In the genomic region with DNA sequence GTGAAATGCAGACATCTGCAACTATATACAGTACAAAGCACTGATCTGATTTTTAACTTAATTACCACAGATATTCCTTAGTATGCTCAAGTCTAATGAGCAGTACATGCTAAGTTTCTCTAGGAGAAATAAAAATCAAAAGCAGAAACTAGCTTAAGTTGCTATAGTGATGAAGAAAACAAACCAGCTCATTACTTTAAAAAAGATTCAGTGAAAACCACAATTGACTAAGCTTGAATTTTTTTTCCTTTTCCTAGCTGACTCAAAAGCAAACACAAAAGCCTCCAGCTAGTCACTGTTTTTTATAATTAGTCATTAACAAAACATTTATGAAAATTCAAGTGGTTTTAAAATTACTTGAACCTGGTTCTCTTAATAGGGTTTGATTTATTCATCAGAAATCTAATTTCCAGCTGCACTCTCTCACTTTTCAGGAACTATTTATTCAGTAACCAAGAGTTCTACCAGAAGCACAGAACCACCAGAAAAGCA, we compare ENCODE assay signal across 8 cellular contexts. TPM values are rescaled to one million over a fixed set of nuclear protein-coding genes. Genes with fewer than 3 reads are reported as not detected.
DNase-seq lines count a peak whose midpoint lies in the region; ATAC-seq and TF ChIP-seq lines count a peak whose summit lies in the region.
"Not testable (repeated sequence)": the region's sequence is repeated elsewhere in the genome, so short reads cannot be mapped to it uniquely, and the experiment has no call there.

No MANE protein-coding gene starts in this region.

- H3K4me1 Mint-ChIP-seq in activated B cell treated with CpG ODN at 0.5 μM for 24 hours, result peaks cover 52% of the 10 kb centered on the region
- H3K4me1 Mint-ChIP-seq in naive thymus-derived CD4-positive, alpha-beta T cell, result peaks cover 44 to 71% (median 67%) of the 10 kb centered on the region in 7 donors
- peaks cover 28% of the 10 kb centered on the region for H3K4me1 Mint-ChIP-seq in type B pancreatic cell (ENCODE audit: unreplicated experiment)

- H3K36me3 Mint-ChIP-seq in activated B cell treated with CpG ODN at 0.5 μM for 24 hours (ENCODE audit: low read depth) (peaks cover 33% of the 10 kb centered on the region), type B pancreatic cell (peaks cover 33% of the 10 kb centered on the region)
- peaks cover 0 to 29% (median 19%) of the 10 kb centered on the region in 5 donors for H3K36me3 Mint-ChIP-seq in naive thymus-derived CD4-positive, alpha-beta T cell

- H3K27me3 Mint-ChIP-seq in activated B cell treated with CpG ODN at 0.5 μM for 24 hours; naive thymus-derived CD4-positive, alpha-beta T cell; type B pancreatic cell: not testable (repeated sequence)

- not testable (repeated sequence) for H3K4me3 ChIP-seq in breast epithelium; naive thymus-derived CD4-positive, alpha-beta T cell (ENCODE audit: low read length)

- CTCF ChIA-PET in activated B cell treated with CpG ODN at 0.5 μM for 24 hours (lab: Charles Lee), result not testable (repeated sequence)
- CTCF ChIA-PET in naive thymus-derived CD4-positive, alpha-beta T cell (lab: Charles Lee), result interaction anchor here (1.3 kb wide), 1 partner anchor 8 kb away, joined by 4 read pairs; no protein-coding TSS in a partner anchor

- H3K27me3 ChIP-seq in breast epithelium; naive thymus-derived CD4-positive, alpha-beta T cell (ENCODE audit: control insufficient read depth in 2 of 2, insufficient read depth in 2 of 2, low read length in 2 of 2): not testable (repeated sequence)

- intact Hi-C loops in activated B cell treated with CpG ODN at 0.5 μM for 24 hours (cut with micrococcal nuclease), result loop anchor here (1.0 kb wide), 1 partner anchor 10 kb away; a partner anchor contains a TSS
- intact Hi-C loops in breast epithelium (cut with DNase I; ENCODE audit: low total_unique reads), result not testable (repeated sequence)
- intact Hi-C loops in naive thymus-derived CD4-positive, alpha-beta T cell (cut with micrococcal nuclease), result loop anchor here in 1 of 2 donors (1.0 kb wide), 1 partner anchor 9 kb away; no protein-coding TSS in a partner anchor

- ATAC-seq in GM21825 (IDR thresholded peaks at IDR 0.05; ENCODE audit: unreplicated experiment) (peak; percentile 58), HG03558 (IDR thresholded peaks at IDR 0.05; ENCODE audit: extremely low read depth, unreplicated experiment) (peak; percentile 50), activated B cell treated with CpG ODN at 0.5 μM for 24 hours (ENCODE audit: low read depth) (peak; percentile 31)
- ATAC-seq in naive thymus-derived CD4-positive, alpha-beta T cell, result peak; percentile 81

- TF ChIP-seq CTCF in activated B cell treated with CpG ODN at 0.5 μM for 24 hours (IDR thresholded peaks at IDR 0.05); breast epithelium (IDR thresholded peaks at IDR 0.05); type B pancreatic cell (conservative IDR thresholded peaks at IDR 0.05): not testable (repeated sequence)

- not testable (repeated sequence) for H3K4me1 ChIP-seq in breast epithelium
- peaks cover 5 to 26% of the 10 kb centered on the region in 2 donors for H3K4me1 ChIP-seq in naive thymus-derived CD4-positive, alpha-beta T cell (ENCODE audit: control insufficient read depth in 2 of 2, insufficient read depth in 2 of 2, low read length in 2 of 2)

- H3K36me3 ChIP-seq in breast epithelium; naive thymus-derived CD4-positive, alpha-beta T cell (ENCODE audit: control insufficient read depth in 2 of 3, insufficient read depth in 3 of 3, low read length in 3 of 3): not testable (repeated sequence)

- not testable (repeated sequence) for H3K9me3 Mint-ChIP-seq in activated B cell treated with CpG ODN at 0.5 μM for 24 hours; naive thymus-derived CD4-positive, alpha-beta T cell; type B pancreatic cell

- POLR2A ChIA-PET in activated B cell treated with CpG ODN at 0.5 μM for 24 hours (lab: Charles Lee), result interaction anchor here (0.7 kb wide), 2 partner anchors 35 to 118 kb away, joined by 4 to 12 read pairs; no protein-coding TSS in a partner anchor
- POLR2A ChIA-PET in naive thymus-derived CD4-positive, alpha-beta T cell (lab: Charles Lee), result interaction anchor here (0.7 kb wide), 1 partner anchor 12 kb away, joined by 4 read pairs; no protein-coding TSS in a partner anchor

- not testable (repeated sequence) for H3K9me3 ChIP-seq in breast epithelium; naive thymus-derived CD4-positive, alpha-beta T cell (ENCODE audit: control insufficient read depth in 2 of 3, low read length in 3 of 3)

- H3K4me3 Mint-ChIP-seq in activated B cell treated with CpG ODN at 0.5 μM for 24 hours, type B pancreatic cell: not testable (repeated sequence)
- H3K4me3 Mint-ChIP-seq in naive thymus-derived CD4-positive, alpha-beta T cell, result peak overlapping the region in 6 of 10 donors; percentile 24 to 65 (median 48)

- H3K27ac Mint-ChIP-seq in activated B cell treated with CpG ODN at 0.5 μM for 24 hours (peak overlapping the region; percentile 70), type B pancreatic cell (peak overlapping the region; percentile 63)
- peak overlapping the region; percentile 62 to 95 (median 76) for H3K27ac Mint-ChIP-seq in naive thymus-derived CD4-positive, alpha-beta T cell

- peak overlapping the region; percentile 82 to 83 for H3K27ac ChIP-seq in breast epithelium
- not testable (repeated sequence) for H3K27ac ChIP-seq in naive thymus-derived CD4-positive, alpha-beta T cell (ENCODE audit: low read depth, low read length)

- not testable (repeated sequence) for TF ChIP-seq POLR2A in breast epithelium (IDR thresholded peaks at IDR 0.05)

- DNase-seq in EL, result peak; percentile 78
- not testable (repeated sequence) for DNase-seq in activated B cell treated with CpG ODN at 0.5 μM for 24 hours; breast epithelium (ENCODE audit: low spot score in 2 of 2); type B pancreatic cell (ENCODE audit: extremely low spot score, unreplicated experiment)
- peak; percentile 16 for DNase-seq in foreskin melanocyte
- DNase-seq in naive thymus-derived CD4-positive, alpha-beta T cell, result peak in 7 of 9 donors; percentile 9 to 56 (median 37)

RNA-seq across cellular contexts. Expression of a gene that starts 10.3 kb away (rescaled TPM):
- 96.5 and 98.4 TPM in 2 replicates for total RNA-seq in activated B cell treated with CpG ODN at 0.5 μM for 24 hours
- 100 to 1,000 TPM; 171 to 210 (median 174) TPM for total RNA-seq in breast epithelium
- total RNA-seq in naive thymus-derived CD4-positive, alpha-beta T cell, result 10 to 100 TPM; 70.2 to 98.1 (median 73.2) TPM
- polyA plus RNA-seq in naive thymus-derived CD4-positive, alpha-beta T cell, result 100 to 1,000 TPM; 111 to 116 TPM
- 123 and 144 TPM in 2 replicates for total RNA-seq in type B pancreatic cell (ENCODE audit: low replicate concordance)

RNA-seq across cellular contexts. Expression of a gene that starts 10.7 kb away (rescaled TPM):
- 29.3 and 29.6 TPM in 2 replicates for total RNA-seq in activated B cell treated with CpG ODN at 0.5 μM for 24 hours
- 10 to 100 TPM; 35.1 to 36.7 (median 35.7) TPM for total RNA-seq in breast epithelium
- 10 to 100 TPM; 19.3 to 31.4 (median 21.1) TPM for total RNA-seq in naive thymus-derived CD4-positive, alpha-beta T cell
- 10 to 100 TPM; 14.9 to 17.9 TPM for polyA plus RNA-seq in naive thymus-derived CD4-positive, alpha-beta T cell
- 20.3 and 24.9 TPM in 2 replicates for total RNA-seq in type B pancreatic cell (ENCODE audit: low replicate concordance)

Comparison
In these comparisons a context has a peak if more than half of its experiments do, and no peak if none do; other contexts are left out.
1. ATAC-seq: peak in every context shown above with its lines; median percentile 81 in naive thymus-derived CD4-positive, alpha-beta T cell; 58 in GM21825; 50 in HG03558; 31 in activated B cell treated with CpG ODN at 0.5 μM for 24 hours.